In genomic region chr2:145906356-145906755, GRCh38 we compare ENCODE assay signal across 16 cellular contexts.
DNase-seq lines count a peak whose midpoint lies in the region; ATAC-seq and TF ChIP-seq lines count a peak whose summit lies in the region.
"Had no signal": no experiment of that assay in that cellular context is flagged by ENCODE, and none has a peak within 500 bp of the region (broad histone marks: within the 10 kb centered on the region; RNA-seq: fewer than 3 reads in every experiment).

No MANE protein-coding gene starts in this region.

- H3K4me1 ChIP-seq in RWPE2 (ENCODE audit: insufficient read depth, poor library complexity, severe bottlenecking): peaks cover 28% of the 10 kb centered on the region
- H3K4me1 ChIP-seq: left ventricle myocardium inferior, psoas muscle had no signal

- no peaks in the 10 kb centered on the region for H3K9me3 ChIP-seq in RWPE2 (ENCODE audit: severe bottlenecking)
- H3K9me3 ChIP-seq: psoas muscle had no signal

- H3K27me3 ChIP-seq in RWPE2 (ENCODE audit: insufficient read depth, poor library complexity, severe bottlenecking): no peaks in the 10 kb centered on the region

- H3K4me3 ChIP-seq in RWPE2 (ENCODE audit: severe bottlenecking) (no peak overlapping the region), fibroblast of mammary gland (ENCODE audit: control insufficient read depth, low read depth, low read length) (no peak overlapping the region)
- H3K4me3 ChIP-seq: left ventricle myocardium inferior, psoas muscle had no signal

- no peak for TF ChIP-seq CTCF in RWPE2 (IDR thresholded peaks at IDR 0.05; ENCODE audit: poor library complexity, severe bottlenecking)
- no peak for TF ChIP-seq CTCF in fibroblast of mammary gland (conservative IDR thresholded peaks at IDR 0.05; ENCODE audit: control insufficient read depth, insufficient read depth, low read depth, low read length)

- H3K27ac ChIP-seq in RWPE2 (ENCODE audit: poor library complexity, severe bottlenecking): peak overlapping the region; percentile 11
- H3K27ac ChIP-seq: left ventricle myocardium inferior, psoas muscle had no signal

- peak; percentile 86 for ATAC-seq in RWPE2 (ENCODE audit: low read depth)
- ATAC-seq: naive thymus-derived CD4-positive, alpha-beta T cell; psoas muscle had no signal

- H3K36me3 ChIP-seq in RWPE2 (ENCODE audit: low read depth): no peaks in the 10 kb centered on the region
- H3K36me3 ChIP-seq: left ventricle myocardium inferior had no signal

- peak; percentile 58 for DNase-seq in HK-2 (ENCODE audit: unreplicated experiment)
- peak; percentile 43 for DNase-seq in RWPE2 (ENCODE audit: low spot score)
- peak; percentile 3 for DNase-seq in fibroblast of mammary gland (ENCODE audit: low read depth)
- DNase-seq in myocyte (ENCODE audit: low read depth): peak; percentile 10
- DNase-seq in NCI-H524 (lab: John Stamatoyannopoulos, UW): no peak
- DNase-seq in T-helper 9 cell: no peak
- no peak for DNase-seq in foreskin melanocyte
- DNase-seq in NCI-H82 treated with DMSO at 0.1 percent for 48 hours (lab: John Stamatoyannopoulos, UW; ENCODE audit: unreplicated experiment): no peak
- DNase-seq: activated naive CD4-positive, alpha-beta T cell treated with anti-CD3 and anti-CD28 coated beads for 36 hours; H7; Kasumi-1; left ventricle myocardium inferior; naive thymus-derived CD4-positive, alpha-beta T cell; NCI-H1694 treated with DMSO at 0.1 percent for 48 hours; NCI-H526 treated with DMSO at 0.1 percent for 48 hours; psoas muscle had no signal

Comparison
In these comparisons a context has a peak if more than half of its experiments do, and no peak if none do; other contexts are left out.
1. DNase-seq: peak in HK-2 (single experiment), RWPE2 (single experiment), fibroblast of mammary gland (single experiment) and myocyte (single experiment); none in NCI-H524 (0 of 2), T-helper 9 cell (single experiment), foreskin melanocyte (single experiment) and NCI-H82 treated with DMSO at 0.1 percent for 48 hours (single experiment).